Comparison of ENCODE assay signal across 16 cellular contexts in the genomic region with DNA sequence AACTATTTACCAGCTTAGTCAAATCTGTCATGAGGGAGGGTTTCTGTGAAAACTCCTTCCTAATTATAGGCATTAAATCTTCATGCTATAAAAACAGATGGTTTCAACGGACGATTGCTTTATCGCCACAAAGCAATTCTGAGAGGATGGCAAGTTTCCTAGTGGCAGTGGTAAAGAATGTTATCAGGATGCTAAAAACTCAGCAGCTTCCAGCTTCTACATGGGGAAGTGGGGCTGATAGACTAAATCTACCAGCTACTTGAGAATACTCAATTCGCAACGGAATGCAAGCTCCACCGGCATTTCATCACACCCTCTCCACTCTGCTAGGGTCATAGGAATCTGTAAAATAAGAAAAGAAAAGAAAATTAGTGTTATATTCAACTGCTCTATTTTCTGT.
"Had no signal": no experiment of that assay in that cellular context is flagged by ENCODE, and none has a peak within 500 bp of the region (broad histone marks: within the 10 kb centered on the region; RNA-seq: fewer than 3 reads in every experiment).

No MANE protein-coding gene starts in this region.

- H3K4me3 ChIP-seq: lung, skin epidermis had no signal

- H3K9me3 Mint-ChIP-seq: activated CD4-positive, alpha-beta T cell treated with anti-CD3 and anti-CD28 coated beads, Interleukin-2, amount 10 ng/mL, durations not matched to agents 24 days and 14 days; activated naive CD4-positive, alpha-beta T cell treated with anti-CD3 and anti-CD28 coated beads, Interleukin-2, amount 50 U/mL, for 24 hours; brain; naive B cell; WTC11 had no signal

- H3K36me3 Mint-ChIP-seq: activated naive CD4-positive, alpha-beta T cell treated with anti-CD3 and anti-CD28 coated beads, Interleukin-2, amount 50 U/mL, for 24 hours; brain; naive B cell; WTC11 had no signal

- DNase-seq: activated CD4-positive, alpha-beta T cell treated with anti-CD3 and anti-CD28 coated beads, Interleukin-2, amount 10 ng/mL, durations not matched to agents 24 days and 14 days; activated effector memory CD4-positive, alpha-beta T cell treated with Interleukin-2 at 50 U/mL for 16 hours; cerebellar nuclear complex; dermis blood vessel endothelial cell; erythroblast; hypothalamus; naive B cell; posterior cingulate gyrus; SW 1271; T-helper 9 cell; trophoblast cell had no signal

- H3K27me3 Mint-ChIP-seq: brain had no signal

- H3K27ac ChIP-seq: skin epidermis had no signal

- H3K27ac Mint-ChIP-seq: activated naive CD4-positive, alpha-beta T cell treated with anti-CD3 and anti-CD28 coated beads, Interleukin-2, amount 50 U/mL, for 24 hours; WTC11 had no signal

- H3K4me3 Mint-ChIP-seq: activated CD4-positive, alpha-beta T cell treated with anti-CD3 and anti-CD28 coated beads, Interleukin-2, amount 10 ng/mL, durations not matched to agents 24 days and 14 days; activated naive CD4-positive, alpha-beta T cell treated with anti-CD3 and anti-CD28 coated beads, Interleukin-2, amount 50 U/mL, for 24 hours; naive B cell; WTC11 had no signal
